In genomic region chr1:11280719-11281376, GRCh38 we compare ENCODE assay signal across 10 cellular contexts. TPM values are rescaled to one million over a fixed set of nuclear protein-coding genes. Genes with fewer than 3 reads are reported as not detected.
DNase-seq lines count a peak whose midpoint lies in the region; ATAC-seq and TF ChIP-seq lines count a peak whose summit lies in the region.
"Had no signal": no experiment of that assay in that cellular context is flagged by ENCODE, and none has a peak within 500 bp of the region (broad histone marks: within the 10 kb centered on the region; RNA-seq: fewer than 3 reads in every experiment).

No MANE protein-coding gene starts in this region.

- H3K4me3 ChIP-seq in heart right ventricle (no peak overlapping the region), right atrium auricular region (no peak overlapping the region), OCI-LY3 (ENCODE audit: low read length) (peak overlapping the region; percentile 46), esophagus squamous epithelium (no peak overlapping the region)
- H3K4me3 ChIP-seq: dorsolateral prefrontal cortex had no signal

- peak overlapping the region; percentile 49 for H3K9ac ChIP-seq in OCI-LY3 (ENCODE audit: low read length)

- no peaks in the 10 kb centered on the region for H4K20me1 ChIP-seq in OCI-LY3 (ENCODE audit: insufficient read depth, low read length)

- TF ChIP-seq CTCF in heart right ventricle (IDR thresholded peaks at IDR 0.05) (no peak), right atrium auricular region (IDR thresholded peaks at IDR 0.05) (no peak), OCI-LY3 (IDR thresholded peaks at IDR 0.05; ENCODE audit: low read depth, low read length) (no peak), esophagus squamous epithelium (IDR thresholded peaks at IDR 0.05) (no peak)

- H2AFZ ChIP-seq in OCI-LY3 (ENCODE audit: low read depth, low read length), result no peak overlapping the region

- WGBS in heart right ventricle, 2 donors, result 69 to 77% methylated on average over 4 of the region's 4 CpGs
- 68 to 76% methylated on average over 4 of the region's 4 CpGs for WGBS in esophagus squamous epithelium, 2 donors

- H3K27ac ChIP-seq in heart right ventricle (peak overlapping the region in 9 of 10 donors; percentile 30 to 72 (median 64)), right atrium auricular region (peak overlapping the region in 1 of 2 donors; percentile 27), OCI-LY3 (ENCODE audit: low read length) (peak overlapping the region; percentile 83), esophagus squamous epithelium (peak overlapping the region in 3 of 4 donors; percentile 45 to 57 (median 50))

- peaks cover 50% of the 10 kb centered on the region for H3K79me2 ChIP-seq in OCI-LY3 (ENCODE audit: low read length)

- H3K27me3 ChIP-seq in heart right ventricle (no peaks in the 10 kb centered on the region), right atrium auricular region (no peaks in the 10 kb centered on the region), OCI-LY3 (ENCODE audit: low read depth, low read length) (no peaks in the 10 kb centered on the region), esophagus squamous epithelium (no peaks in the 10 kb centered on the region)
- H3K27me3 ChIP-seq: dorsolateral prefrontal cortex had no signal

- TF ChIP-seq POLR2A in esophagus squamous epithelium (IDR thresholded peaks at IDR 0.05), result no peak

- peak in 5 of 8 donors; percentile 16 to 75 (median 39) for ATAC-seq in heart right ventricle
- ATAC-seq: Panc1 had no signal

- H3K4me2 ChIP-seq in OCI-LY3 (ENCODE audit: low read length), result peak overlapping the region; percentile 77

- H3K4me1 ChIP-seq in heart right ventricle, result peaks cover 3 to 35% (median 26%) of the 10 kb centered on the region in 9 donors
- peaks cover 0 to 21% of the 10 kb centered on the region in 2 donors for H3K4me1 ChIP-seq in right atrium auricular region
- H3K4me1 ChIP-seq in OCI-LY3 (ENCODE audit: low read length), result peaks cover 23% of the 10 kb centered on the region
- H3K4me1 ChIP-seq in esophagus squamous epithelium, result peaks cover 0 to 35% (median 17%) of the 10 kb centered on the region in 3 donors

- no peaks in the 10 kb centered on the region for H3K9me3 ChIP-seq in heart right ventricle
- H3K9me3 ChIP-seq in right atrium auricular region, result no peaks in the 10 kb centered on the region
- no peaks in the 10 kb centered on the region for H3K9me3 ChIP-seq in OCI-LY3 (ENCODE audit: insufficient read depth, low read length)
- H3K9me3 ChIP-seq in esophagus squamous epithelium, result no peaks in the 10 kb centered on the region

- intact Hi-C loops in heart right ventricle (cut with DNase I), result loop anchor here in 1 of 10 donors (10.0 kb wide), 1 partner anchor 364 kb away; no protein-coding TSS in a partner anchor
- intact Hi-C loops in esophagus squamous epithelium (cut with DNase I), result no loop called here

- H3K36me3 ChIP-seq in heart right ventricle (peaks cover 0 to 46% (median 9%) of the 10 kb centered on the region in 9 donors), right atrium auricular region (peaks cover 19% of the 10 kb centered on the region), OCI-LY3 (replicated peaks; ENCODE audit: low read depth, low read length) (peaks cover 9% of the 10 kb centered on the region), esophagus squamous epithelium (peaks cover 0 to 48% (median 2%) of the 10 kb centered on the region in 3 donors)

- DNase-seq in heart right ventricle, result no peak
- DNase-seq in right atrium auricular region (ENCODE audit: low spot score), result no peak
- DNase-seq in esophagus squamous epithelium (lab: John Stamatoyannopoulos, UW), result no peak
- no peak for DNase-seq in NCI-H2029 treated with DMSO at 0.1 percent for 48 hours (lab: John Stamatoyannopoulos, UW)
- DNase-seq in HT-29 (ENCODE audit: low spot score), result no peak
- DNase-seq in activated CD4-positive, alpha-beta T cell treated with anti-CD3 and anti-CD28 coated beads for 48 hours, result no peak
- DNase-seq in RKO (ENCODE audit: low spot score), result no peak
- DNase-seq: dorsolateral prefrontal cortex had no signal

RNA-seq across cellular contexts. Expression of gene UBIAD1, which starts 7.8 kb away (rescaled TPM):
- 10 to 100 TPM in 9 of 10 donors, 1 to 10 TPM in 1; 10.0 to 17.4 (median 11.9) TPM for total RNA-seq in heart right ventricle
- 10 to 100 TPM in 1 of 2 donors, 1 to 10 TPM in 1; 4.9 to 10.1 TPM for polyA plus RNA-seq in heart right ventricle
- 10 to 100 TPM; 12.0 to 13.9 TPM for total RNA-seq in right atrium auricular region
- 10 to 100 TPM in 2 of 4 donors, 1 to 10 TPM in 2; 4.6 to 16.2 (median 9.9) TPM for total RNA-seq in esophagus squamous epithelium
- 15.9 and 18.1 TPM in 2 replicates for total RNA-seq in HT-29 (2014; rRNA removed; shearing (Covaris generic))

RNA-seq across cellular contexts. Expression of gene MTOR, which starts 18.5 kb away (rescaled TPM):
- total RNA-seq in heart right ventricle (10 to 100 TPM; 28.3 to 42.7 (median 36.5) TPM), right atrium auricular region (10 to 100 TPM; 28.1 to 36.0 TPM), esophagus squamous epithelium (10 to 100 TPM; 25.4 to 34.2 (median 30.1) TPM)
- polyA plus RNA-seq in heart right ventricle, result 10 to 100 TPM; 18.7 to 23.2 TPM
- 38.0 and 42.5 TPM in 2 replicates for total RNA-seq in HT-29 (2014; rRNA removed; shearing (Covaris generic))
